8 cellular contexts compared by ENCODE assay signal in genomic region chr19:3366761-3367571, GRCh38. TPM values are rescaled to one million over a fixed set of nuclear protein-coding genes. Genes with fewer than 3 reads are reported as not detected.
DNase-seq lines count a peak whose midpoint lies in the region; ATAC-seq and TF ChIP-seq lines count a peak whose summit lies in the region.

No MANE protein-coding gene starts in this region.

- H3K9me3 ChIP-seq in fibroblast of lung (ENCODE audit: control insufficient read depth, insufficient read depth, low read depth, low read length), result no peaks in the 10 kb centered on the region
- no peaks in the 10 kb centered on the region for H3K9me3 ChIP-seq in neural cell (ENCODE audit: low read length)
- H3K9me3 ChIP-seq in OCI-LY7 (ENCODE audit: low read length), result no peaks in the 10 kb centered on the region

- H4K20me1 ChIP-seq in fibroblast of lung (ENCODE audit: control insufficient read depth, extremely low read depth, insufficient read depth, low read length) (no peaks in the 10 kb centered on the region), neural cell (ENCODE audit: insufficient read depth) (peaks cover 18% of the 10 kb centered on the region), OCI-LY7 (ENCODE audit: insufficient read depth, low read length) (no peaks in the 10 kb centered on the region)

- H3K79me2 ChIP-seq in fibroblast of lung (ENCODE audit: control insufficient read depth, insufficient read depth, low read length), result peaks cover 75% of the 10 kb centered on the region
- H3K79me2 ChIP-seq in neural cell (replicated peaks; ENCODE audit: insufficient read depth, low read length), result no peaks in the 10 kb centered on the region
- H3K79me2 ChIP-seq in OCI-LY7 (ENCODE audit: insufficient read depth, low read depth, low read length), result no peaks in the 10 kb centered on the region

- intact Hi-C loops in OCI-LY7 (cut with micrococcal nuclease; ENCODE audit: unreplicated experiment), result no loop called here

- H3K4me1 ChIP-seq in fibroblast of lung (ENCODE audit: control insufficient read depth, extremely low read depth, insufficient read depth, low read length), result peaks cover 19% of the 10 kb centered on the region
- H3K4me1 ChIP-seq in OCI-LY7 (ENCODE audit: insufficient read depth, low read length, poor library complexity, severe bottlenecking), result no peaks in the 10 kb centered on the region

- H3K9ac ChIP-seq in fibroblast of lung (ENCODE audit: insufficient read depth, low read length), result peak overlapping the region; percentile 73
- no peak overlapping the region for H3K9ac ChIP-seq in neural cell (ENCODE audit: low read length)

- TF ChIP-seq RAD21 in neural cell (conservative IDR thresholded peaks at IDR 0.05), result no peak

- no peak for ATAC-seq in HG03469 (IDR thresholded peaks at IDR 0.05; ENCODE audit: unreplicated experiment)

- DNase-seq in BJ (ENCODE audit: low read depth) (no peak), H7 (peak; percentile 93), UCSD-AML1 (lab: John Stamatoyannopoulos, UW; ENCODE audit: unreplicated experiment) (peak; percentile 47), fibroblast of lung (ENCODE audit: low read depth in 2 of 2) (peak in 1 of 2 donors; percentile 63), NCI-H187 (lab: John Stamatoyannopoulos, UW) (no peak), OCI-LY7 (ENCODE audit: low spot score) (no peak)

- peak overlapping the region; percentile 76 for H3K4me2 ChIP-seq in fibroblast of lung (ENCODE audit: extremely low read depth, insufficient read depth, low read length)
- no peak overlapping the region for H3K4me2 ChIP-seq in neural cell (ENCODE audit: low read length)
- H3K4me2 ChIP-seq in OCI-LY7 (ENCODE audit: low read length), result no peak overlapping the region

- TF ChIP-seq EP300 in neural cell (conservative IDR thresholded peaks at IDR 0.05; ENCODE audit: poor library complexity, severe bottlenecking), result no peak

- H3K4me3 ChIP-seq in BJ (ENCODE audit: low read depth, low read length), result peak overlapping the region; percentile 88
- H3K4me3 ChIP-seq in H7 (ENCODE audit: insufficient read depth, low read depth, low read length), result peak overlapping the region; percentile 44
- peak overlapping the region; percentile 67 to 93 (median 72) for H3K4me3 ChIP-seq in fibroblast of lung (replicated peaks in 1 of 4; ENCODE audit: control extremely low read depth in 1 of 4, insufficient read depth in 1 of 4, low read depth in 3 of 4, low read length in 4 of 4)
- peak overlapping the region; percentile 56 for H3K4me3 ChIP-seq in neural cell (ENCODE audit: low read length)
- no peak overlapping the region for H3K4me3 ChIP-seq in OCI-LY7 (ENCODE audit: low read depth, low read length, poor library complexity, severe bottlenecking)

- H3K36me3 ChIP-seq in BJ (ENCODE audit: control insufficient read depth, insufficient read depth, low read length) (peaks cover 2% of the 10 kb centered on the region; the same call in 1 of the 2 replicates), H7 (replicated peaks; ENCODE audit: control insufficient read depth, insufficient read depth, low read length) (no peaks in the 10 kb centered on the region), fibroblast of lung (ENCODE audit: control insufficient read depth, insufficient read depth, low read length) (peaks cover 3% of the 10 kb centered on the region), neural cell (ENCODE audit: insufficient read depth, low read length) (no peaks in the 10 kb centered on the region), OCI-LY7 (ENCODE audit: insufficient read depth, low read length) (no peaks in the 10 kb centered on the region)

- CTCF ChIA-PET in BJ (lab: Yijun Ruan, JAX), result no interaction called here
- CTCF ChIA-PET in OCI-LY7 (lab: Charles Lee; ENCODE audit: unreplicated experiment), result no interaction called here

- no peaks in the 10 kb centered on the region for H3F3A ChIP-seq in neural cell (ENCODE audit: insufficient read depth, low read length, poor library complexity, severe bottlenecking)

- H3K27ac ChIP-seq in fibroblast of lung (ENCODE audit: insufficient read depth, low read length) (peak overlapping the region; percentile 84), neural cell (ENCODE audit: low read length) (no peak overlapping the region), OCI-LY7 (ENCODE audit: low read depth, low read length, poor library complexity, severe bottlenecking) (no peak overlapping the region)

- H3K9me2 ChIP-seq in neural cell (ENCODE audit: insufficient read depth, low read length), result no peaks in the 10 kb centered on the region
- H3K9me2 ChIP-seq in OCI-LY7 (ENCODE audit: insufficient read depth, low read length), result no peaks in the 10 kb centered on the region

- no TSS peak for BruUV-seq in OCI-LY7 (replicated peaks; lab: Mats Ljungman, UMichigan)

- H3K27me3 ChIP-seq in BJ (ENCODE audit: control insufficient read depth, insufficient read depth, low read length) (no peaks in the 10 kb centered on the region), H7 (ENCODE audit: control insufficient read depth, insufficient read depth, low read length) (peaks cover 95% of the 10 kb centered on the region), fibroblast of lung (ENCODE audit: control insufficient read depth, insufficient read depth, low read length) (no peaks in the 10 kb centered on the region), neural cell (ENCODE audit: insufficient read depth, low read depth, low read length) (peaks cover 95% of the 10 kb centered on the region)

- POLR2A ChIA-PET in BJ (lab: Charles Lee), result no interaction called here
- POLR2A ChIA-PET in OCI-LY7 (lab: Charles Lee), result no interaction called here

- H2AFZ ChIP-seq in fibroblast of lung (ENCODE audit: low read length), result no peak overlapping the region
- H2AFZ ChIP-seq in neural cell (ENCODE audit: low read depth, low read length), result no peak overlapping the region
- no peak overlapping the region for H2AFZ ChIP-seq in OCI-LY7 (ENCODE audit: low read length)

- no peak for TF ChIP-seq CTCF in BJ (IDR thresholded peaks at IDR 0.05; ENCODE audit: insufficient read depth, low read depth, low read length)
- TF ChIP-seq CTCF in fibroblast of lung (conservative IDR thresholded peaks at IDR 0.05 in 1 of 2, IDR thresholded peaks at IDR 0.05 in 1 of 2; ENCODE audit: low read depth in 1 of 2, low read length in 2 of 2), result no peak
- TF ChIP-seq CTCF in neural cell (IDR thresholded peaks at IDR 0.05; ENCODE audit: poor library complexity, severe bottlenecking), result no peak
- TF ChIP-seq CTCF in OCI-LY7 (conservative IDR thresholded peaks at IDR 0.05; ENCODE audit: low read length), result no peak

TF ChIP-seq in neural cell, 6 proteins besides CTCF, POLR2A, EP300 and RAD21:
- TF ChIP-seq EZH2 (IDR thresholded peaks at IDR 0.05; ENCODE audit: borderline replicate concordance, insufficient read depth, low read length, poor library complexity, severe bottlenecking), result peak; percentile 89
- no peak for TF ChIP-seq TAF1 (IDR thresholded peaks at IDR 0.05; ENCODE audit: low read depth)
- no peak for TF ChIP-seq MXI1 (conservative IDR thresholded peaks at IDR 0.05; ENCODE audit: poor library complexity, severe bottlenecking)
- no peak for TF ChIP-seq SMC3 (conservative IDR thresholded peaks at IDR 0.05; ENCODE audit: poor library complexity)

RNA-seq across cellular contexts. Expression of gene NFIC, which starts 0.6 kb away (rescaled TPM):
- polyA plus RNA-seq in BJ (2011; rRNA removed) (3.7 and 5.0 TPM in 2 replicates), fibroblast of lung (7.9 and 16.6 TPM in 2 replicates), neural cell (0.18 and 0.24 TPM in 2 replicates)
- 17.0 and 36.3 TPM in 2 replicates for polyA minus RNA-seq in BJ (2011; rRNA and poly(A)+ RNA removed)
- 1.7 and 2.2 TPM in 2 replicates for total RNA-seq in H7 (2014; rRNA removed; shearing (Covaris generic))
- total RNA-seq in fibroblast of lung (34.9 and 66.4 TPM in 2 replicates), OCI-LY7 (2022) (1.5 and 1.8 TPM in 2 replicates)
- 89.7 and 117 TPM in 2 replicates for polyA plus RNA-seq in fibroblast of lung (2012)
- polyA minus RNA-seq in fibroblast of lung (ENCODE audit: low replicate concordance) (101 and 159 TPM in 2 replicates), neural cell (1.4 and 3.2 TPM in 2 replicates)
- 1.0 and 1.7 TPM in 2 replicates for total RNA-seq in OCI-LY7 (2014; rRNA removed; shearing (Covaris generic))

Comparison
In these comparisons a context has a peak if more than half of its experiments do, and no peak if none do; other contexts are left out.
1. DNase-seq: peak in H7 (single experiment) and UCSD-AML1 (single experiment); none in BJ (single experiment), NCI-H187 (0 of 2) and OCI-LY7 (single experiment).
2. RNA of gene NFIC, which starts 0.6 kb away (total RNA-seq): 34.9 to 66.4 TPM in fibroblast of lung; 1.7 to 2.2 TPM in H7 and 1.0 to 1.8 TPM in OCI-LY7; every median in the first group is over 10 times any median in the second.